8 cellular contexts compared by ENCODE assay signal in the genomic region with DNA sequence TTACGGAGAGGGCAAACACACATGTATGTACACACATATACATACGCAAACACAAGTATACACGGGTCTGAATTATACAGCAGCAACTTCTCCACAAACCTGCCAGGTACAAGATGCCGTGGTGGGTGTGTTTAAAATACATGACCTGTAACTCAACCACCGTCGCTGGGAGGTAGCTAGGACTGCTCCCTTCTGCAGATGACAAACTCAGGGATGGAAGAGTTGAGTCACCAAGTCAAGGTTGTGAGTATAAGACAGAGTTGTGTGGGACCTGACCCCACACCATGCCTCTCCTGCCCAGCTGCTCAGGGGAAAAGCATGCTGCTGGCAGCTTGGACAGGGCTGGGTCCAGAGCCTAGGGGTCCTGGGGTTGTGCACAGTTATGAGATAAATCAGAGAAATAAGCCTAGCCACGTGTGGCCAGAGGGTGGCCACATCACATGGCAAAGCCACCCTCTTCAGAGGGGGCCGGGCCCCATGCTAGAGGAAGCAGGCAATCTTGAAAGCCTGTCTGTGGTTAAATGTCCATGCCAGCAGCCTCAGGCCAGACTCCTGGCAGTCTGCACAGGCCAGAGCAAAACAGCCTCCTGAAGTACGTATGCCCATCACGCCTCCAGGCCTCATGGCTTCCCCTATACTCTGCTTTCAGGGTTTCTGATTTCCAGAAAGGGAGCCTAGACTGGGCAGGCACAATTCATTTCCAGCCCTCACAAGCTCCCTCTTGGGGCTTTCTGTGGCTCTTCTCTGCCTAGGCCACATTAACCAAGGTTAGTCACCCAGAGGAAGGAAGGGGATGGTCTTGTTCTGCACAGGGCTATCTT.
DNase-seq lines count a peak whose midpoint lies in the region; ATAC-seq and TF ChIP-seq lines count a peak whose summit lies in the region.

No MANE protein-coding gene starts in this region.

- peak overlapping the region; percentile 76 for H3K27ac Mint-ChIP-seq in activated CD8-positive, alpha-beta T cell treated with anti-CD3 and anti-CD28 coated beads for 36 hours

- DNase-seq in activated gamma-delta T cell treated with Interleukin-2 at 50 U/mL for 16 hours = peak; percentile 31
- DNase-seq in activated gamma-delta T cell (lab: John Stamatoyannopoulos, UW) = no peak
- DNase-seq in activated CD8-positive, alpha-beta T cell treated with anti-CD3 and anti-CD28 coated beads for 36 hours = peak; percentile 78
- DNase-seq in left ventricle myocardium inferior = no peak
- DNase-seq in upper lobe of left lung = peak in 1 of 2 donors; percentile 37
- no peak for DNase-seq in WERI-Rb-1
- DNase-seq in D341Med (ENCODE audit: low spot score) = no peak

- H3K4me1 ChIP-seq in left ventricle myocardium inferior (peaks cover 98% of the 10 kb centered on the region), upper lobe of left lung (peaks cover 28 to 43% (median 37%) of the 10 kb centered on the region in 4 donors)

- peak overlapping the region; percentile 17 for H3K4me3 Mint-ChIP-seq in activated CD8-positive, alpha-beta T cell treated with anti-CD3 and anti-CD28 coated beads for 36 hours

- no peak for TF ChIP-seq POLR2A in upper lobe of left lung (IDR thresholded peaks at IDR 0.05)

- H3K27me3 ChIP-seq in left ventricle myocardium inferior (ENCODE audit: low read depth) (no peaks in the 10 kb centered on the region), upper lobe of left lung (no peaks in the 10 kb centered on the region), WERI-Rb-1 (ENCODE audit: insufficient read depth, low read depth, severe bottlenecking) (no peaks in the 10 kb centered on the region)

- intact Hi-C loops in activated CD8-positive, alpha-beta T cell treated with anti-CD3 and anti-CD28 coated beads for 36 hours (cut with micrococcal nuclease) = no loop called here
- intact Hi-C loops in left ventricle myocardium inferior (cut with micrococcal nuclease) = no loop called here

- H3K9me3 ChIP-seq in left ventricle myocardium inferior (replicated peaks) = no peaks in the 10 kb centered on the region
- no peaks in the 10 kb centered on the region for H3K9me3 ChIP-seq in upper lobe of left lung
- no peaks in the 10 kb centered on the region for H3K9me3 ChIP-seq in WERI-Rb-1 (ENCODE audit: severe bottlenecking)

- peaks cover 2% of the 10 kb centered on the region for H3K36me3 Mint-ChIP-seq in activated CD8-positive, alpha-beta T cell treated with anti-CD3 and anti-CD28 coated beads for 36 hours (ENCODE audit: low read depth)

- no peaks in the 10 kb centered on the region for H3K27me3 Mint-ChIP-seq in activated CD8-positive, alpha-beta T cell treated with anti-CD3 and anti-CD28 coated beads for 36 hours

- H3K36me3 ChIP-seq in left ventricle myocardium inferior (no peaks in the 10 kb centered on the region), upper lobe of left lung (no peaks in the 10 kb centered on the region), WERI-Rb-1 (peaks cover 31% of the 10 kb centered on the region)

- no peak for TF ChIP-seq EP300 in upper lobe of left lung (IDR thresholded peaks at IDR 0.05)

- POLR2A ChIA-PET in activated CD8-positive, alpha-beta T cell treated with anti-CD3 and anti-CD28 coated beads for 36 hours (lab: Charles Lee) = interaction anchor here (0.6 to 1.4 kb wide), 4 partner anchors 11 to 53 kb away, joined by 3 to 4 read pairs (median 3); no protein-coding TSS in a partner anchor

- CTCF ChIA-PET in activated CD8-positive, alpha-beta T cell treated with anti-CD3 and anti-CD28 coated beads for 36 hours (lab: Charles Lee) = interaction anchor here (0.8 to 2.7 kb wide), 6 partner anchors 13 to 108 kb away, joined by 3 to 14 read pairs (median 4); a partner anchor contains a TSS

- H3K9me3 Mint-ChIP-seq in activated CD8-positive, alpha-beta T cell treated with anti-CD3 and anti-CD28 coated beads for 36 hours = no peaks in the 10 kb centered on the region

- ATAC-seq in HG03103 (IDR thresholded peaks at IDR 0.05; ENCODE audit: low read depth, unreplicated experiment) = peak; percentile 58
- ATAC-seq in activated CD8-positive, alpha-beta T cell treated with anti-CD3 and anti-CD28 coated beads for 36 hours = peak; percentile 89
- ATAC-seq in upper lobe of left lung (ENCODE audit: low FRiP score in 2 of 2) = peak; percentile 34 to 41

- peaks cover 44% of the 10 kb centered on the region for H3K4me1 Mint-ChIP-seq in activated CD8-positive, alpha-beta T cell treated with anti-CD3 and anti-CD28 coated beads for 36 hours (ENCODE audit: low read depth)

- H3K4me3 ChIP-seq in left ventricle myocardium inferior = no peak overlapping the region
- no peak overlapping the region for H3K4me3 ChIP-seq in upper lobe of left lung
- H3K4me3 ChIP-seq in WERI-Rb-1 (ENCODE audit: low read depth, low read length) = no peak overlapping the region

- TF ChIP-seq CTCF in activated CD8-positive, alpha-beta T cell treated with anti-CD3 and anti-CD28 coated beads for 36 hours (IDR thresholded peaks at IDR 0.05) = peak; percentile 18
- TF ChIP-seq CTCF in left ventricle myocardium inferior (IDR thresholded peaks at IDR 0.05; ENCODE audit: borderline replicate concordance) = peak; percentile 23
- TF ChIP-seq CTCF in upper lobe of left lung (IDR thresholded peaks at IDR 0.05) = no peak
- no peak for TF ChIP-seq CTCF in WERI-Rb-1 (IDR thresholded peaks at IDR 0.05; ENCODE audit: low read depth, low read length)

- H3K27ac ChIP-seq in left ventricle myocardium inferior (replicated peaks) (peak overlapping the region; percentile 14), upper lobe of left lung (peak overlapping the region in 2 of 4 donors; percentile 7 to 21), WERI-Rb-1 (no peak overlapping the region)

- WGBS in upper lobe of left lung, 2 donors = 76 to 80% methylated on average over 9 to 10 of the region's 10 CpGs

Comparison
In these comparisons a context has a peak if more than half of its experiments do, and no peak if none do; other contexts are left out.
1. DNase-seq: peak in activated gamma-delta T cell treated with Interleukin-2 at 50 U/mL for 16 hours (single experiment) and activated CD8-positive, alpha-beta T cell treated with anti-CD3 and anti-CD28 coated beads for 36 hours (single experiment); none in activated gamma-delta T cell (single experiment), left ventricle myocardium inferior (single experiment), WERI-Rb-1 (single experiment) and D341Med (single experiment).
2. ATAC-seq: peak in every context shown above with its lines; median percentile 89 in activated CD8-positive, alpha-beta T cell treated with anti-CD3 and anti-CD28 coated beads for 36 hours; 58 in HG03103; 38 in upper lobe of left lung.
3. CTCF ChIP-seq: peak in activated CD8-positive, alpha-beta T cell treated with anti-CD3 and anti-CD28 coated beads for 36 hours (single experiment) and left ventricle myocardium inferior (single experiment); none in upper lobe of left lung (0 of 6) and WERI-Rb-1 (single experiment).